In genomic region chr11:46719048-46719542, GRCh38 we compare ENCODE assay signal across 15 cellular contexts. TPM values are rescaled to one million over a fixed set of nuclear protein-coding genes. Genes with fewer than 3 reads are reported as not detected.
DNase-seq lines count a peak whose midpoint lies in the region; ATAC-seq and TF ChIP-seq lines count a peak whose summit lies in the region.
"Had no signal": no experiment of that assay in that cellular context is flagged by ENCODE, and none has a peak within 500 bp of the region (broad histone marks: within the 10 kb centered on the region; RNA-seq: fewer than 3 reads in every experiment).

Gene F2 (plus strand): TSS chr11:46719213. CDS start chr11:46719236, 23 bp downstream.

- peak within 1 kb of the TSS; percentile 81 for H4K8ac ChIP-seq in mesenchymal stem cell (ENCODE audit: low read length)

- peak within 1 kb of the TSS; percentile 42 for H2BK120ac ChIP-seq in mesenchymal stem cell (ENCODE audit: low read depth, low read length)

- H3K4me3 ChIP-seq in mesenchymal stem cell (ENCODE audit: insufficient read depth in 1 of 2, low read depth in 1 of 2, low read length in 2 of 2) (no peak within 1 kb of the TSS), upper lobe of right lung (no peak within 1 kb of the TSS), esophagus squamous epithelium (no peak within 1 kb of the TSS), thyroid gland (replicated peaks in 1 of 3) (no peak within 1 kb of the TSS)

- peak within 1 kb of the TSS; percentile 65 for H2AFZ ChIP-seq in mesenchymal stem cell (ENCODE audit: low read depth, low read length)

- H3K9me3 Mint-ChIP-seq in stimulated activated naive CD8-positive, alpha-beta T cell treated with anti-CD3 and anti-CD28 coated beads, Interleukin-15, amount 100 ng/mL, for 72 hours, result no peaks in the 10 kb centered on the region
- no peaks in the 10 kb centered on the region for H3K9me3 Mint-ChIP-seq in WTC11

- H3K18ac ChIP-seq in mesenchymal stem cell (ENCODE audit: low read depth in 1 of 2, low read length in 2 of 2), result no peak within 1 kb of the TSS

- H2BK12ac ChIP-seq in mesenchymal stem cell (ENCODE audit: low read length in 2 of 2), result peak within 1 kb of the TSS in 1 of 2 experiments; percentile 37

- no peaks in the 10 kb centered on the region for H3K36me3 Mint-ChIP-seq in WTC11

- H3K27ac ChIP-seq in mesenchymal stem cell (ENCODE audit: low read length, poor library complexity, severe bottlenecking) (no peak within 1 kb of the TSS), upper lobe of right lung (no peak within 1 kb of the TSS), esophagus squamous epithelium (no peak within 1 kb of the TSS), thyroid gland (no peak within 1 kb of the TSS)

- peaks cover 10% of the 10 kb centered on the region for H3K4me1 Mint-ChIP-seq in stimulated activated naive CD8-positive, alpha-beta T cell treated with anti-CD3 and anti-CD28 coated beads, Interleukin-15, amount 100 ng/mL, for 72 hours
- peaks cover 6% of the 10 kb centered on the region for H3K4me1 Mint-ChIP-seq in WTC11

- H3K9me3 ChIP-seq in mesenchymal stem cell (ENCODE audit: control insufficient read depth, low read length), result no peaks in the 10 kb centered on the region
- H3K9me3 ChIP-seq in upper lobe of right lung, result no peaks in the 10 kb centered on the region
- H3K9me3 ChIP-seq in esophagus squamous epithelium, result no peaks in the 10 kb centered on the region
- H3K9me3 ChIP-seq in thyroid gland, result no peaks in the 10 kb centered on the region

- TF ChIP-seq POLR2A in esophagus squamous epithelium (IDR thresholded peaks at IDR 0.05) (no peak), thyroid gland (IDR thresholded peaks at IDR 0.05) (no peak)

- H3K27me3 ChIP-seq in mesenchymal stem cell (ENCODE audit: control insufficient read depth in 1 of 2, insufficient read depth in 1 of 2, low read length in 2 of 2) (no peaks in the 10 kb centered on the region), upper lobe of right lung (no peaks in the 10 kb centered on the region), esophagus squamous epithelium (no peaks in the 10 kb centered on the region), thyroid gland (no peaks in the 10 kb centered on the region)

- no peak for TF ChIP-seq CTCF in WTC11 (IDR thresholded peaks at IDR 0.05)
- TF ChIP-seq CTCF in upper lobe of right lung (IDR thresholded peaks at IDR 0.05), result no peak
- no peak for TF ChIP-seq CTCF in esophagus squamous epithelium (IDR thresholded peaks at IDR 0.05)
- TF ChIP-seq CTCF in thyroid gland (IDR thresholded peaks at IDR 0.05), result no peak

- peak within 1 kb of the TSS in 1 of 2 experiments; percentile 0 for H3K4ac ChIP-seq in mesenchymal stem cell (ENCODE audit: low read depth in 1 of 2, low read length in 2 of 2)

- POLR2A ChIA-PET in WTC11 (lab: Charles Lee), result interaction anchor here (0.9 kb wide), 1 partner anchor 18 kb away, joined by 3 read pairs; the partner anchor contains the start of gene ZNF408

- H3K23ac ChIP-seq in mesenchymal stem cell (ENCODE audit: low read length in 2 of 2), result no peak within 1 kb of the TSS

- H2BK15ac ChIP-seq in mesenchymal stem cell (ENCODE audit: low read depth, poor library complexity, severe bottlenecking), result no peak within 1 kb of the TSS

- H3K36me3 ChIP-seq in mesenchymal stem cell (ENCODE audit: control insufficient read depth in 1 of 2, insufficient read depth in 2 of 2, low read depth in 1 of 2, low read length in 2 of 2) (no peaks in the 10 kb centered on the region), upper lobe of right lung (no peaks in the 10 kb centered on the region), esophagus squamous epithelium (no peaks in the 10 kb centered on the region), thyroid gland (no peaks in the 10 kb centered on the region)

- no peak within 1 kb of the TSS for H2BK5ac ChIP-seq in mesenchymal stem cell (ENCODE audit: low read depth, low read length, poor library complexity, severe bottlenecking)

- H3K27ac Mint-ChIP-seq in stimulated activated naive CD8-positive, alpha-beta T cell treated with anti-CD3 and anti-CD28 coated beads, Interleukin-15, amount 100 ng/mL, for 72 hours, result peak within 1 kb of the TSS; percentile 48 to 57
- no peak within 1 kb of the TSS; the same call in 1 of the 2 replicates for H3K27ac Mint-ChIP-seq in WTC11

- peaks cover 13% of the 10 kb centered on the region for H3K4me1 ChIP-seq in mesenchymal stem cell (ENCODE audit: control insufficient read depth, insufficient read depth, low read depth, low read length)
- no peaks in the 10 kb centered on the region for H3K4me1 ChIP-seq in upper lobe of right lung
- peaks cover 0 to 12% (median 0%) of the 10 kb centered on the region in 3 donors for H3K4me1 ChIP-seq in esophagus squamous epithelium
- H3K4me1 ChIP-seq in thyroid gland, result peaks cover 0 to 9% of the 10 kb centered on the region in 2 donors

- CTCF ChIA-PET in WTC11 (lab: Charles Lee), result no interaction called here

- no peak within 1 kb of the TSS for H3K9ac ChIP-seq in mesenchymal stem cell (ENCODE audit: low read length)

- no peaks in the 10 kb centered on the region for H3K79me1 ChIP-seq in mesenchymal stem cell (replicated peaks; ENCODE audit: low read length, poor library complexity, severe bottlenecking)

- H4K91ac ChIP-seq in mesenchymal stem cell (ENCODE audit: low read length), result peak within 1 kb of the TSS; percentile 44

- no peak within 1 kb of the TSS for H3K4me3 Mint-ChIP-seq in stimulated activated naive CD8-positive, alpha-beta T cell treated with anti-CD3 and anti-CD28 coated beads, Interleukin-15, amount 100 ng/mL, for 72 hours
- H3K4me3 Mint-ChIP-seq in WTC11, result no peak within 1 kb of the TSS

- ATAC-seq in stimulated activated naive CD8-positive, alpha-beta T cell treated with anti-CD3 and anti-CD28 coated beads, Interleukin-15, amount 100 ng/mL, for 72 hours, result no peak
- ATAC-seq in stimulated activated naive CD8-positive, alpha-beta T cell treated with anti-CD3 and anti-CD28 coated beads, Interleukin-15, Interleukin-2, amounts not matched to agents 100 U/mL and 50 U/mL, for 24 hours, result no peak
- ATAC-seq in WTC11 (no peak), upper lobe of right lung (peak; percentile 6)

- peak within 1 kb of the TSS; percentile 18 for H2AK5ac ChIP-seq in mesenchymal stem cell (ENCODE audit: low read length, severe bottlenecking)

- no peak within 1 kb of the TSS for H3K4me2 ChIP-seq in mesenchymal stem cell (ENCODE audit: low read length, poor library complexity, severe bottlenecking)

- no peak within 1 kb of the TSS for H3K14ac ChIP-seq in mesenchymal stem cell (ENCODE audit: low read length in 2 of 2)

- intact Hi-C loops in upper lobe of right lung (cut with DNase I) (no loop called here), esophagus squamous epithelium (cut with DNase I) (no loop called here), thyroid gland (cut with DNase I) (no loop called here)

- WGBS in mesenchymal stem cell, result 78% methylated on average over 7 of the region's 7 CpGs
- WGBS in esophagus squamous epithelium, 2 donors, result 61 to 80% methylated on average over 2 to 3 of the region's 7 CpGs
- WGBS in thyroid gland, 2 donors, result 88 to 90% methylated on average over 3 to 7 of the region's 7 CpGs

- DNase-seq in stimulated activated naive CD8-positive, alpha-beta T cell treated with anti-CD3 and anti-CD28 coated beads, Interleukin-15, amount 100 ng/mL, for 72 hours, result no peak
- no peak for DNase-seq in stimulated activated naive CD8-positive, alpha-beta T cell treated with anti-CD3 and anti-CD28 coated beads, Interleukin-15, Interleukin-2, amounts not matched to agents 100 U/mL and 50 U/mL, for 24 hours
- DNase-seq in WTC11 (ENCODE audit: low spot score), result no peak
- no peak for DNase-seq in mesenchymal stem cell
- DNase-seq in upper lobe of right lung, result no peak
- DNase-seq in esophagus squamous epithelium (lab: John Stamatoyannopoulos, UW), result no peak
- DNase-seq in germinal center (ENCODE audit: low spot score), result no peak
- no peak for DNase-seq in thyroid gland
- DNase-seq: activated CD8-positive, alpha-beta memory T cell treated with anti-CD3 and anti-CD28 coated beads for 24 hours; activated gamma-delta T cell; cortex of kidney; midbrain; NCI-H1694; NCI-H446 had no signal

- no peaks in the 10 kb centered on the region for H3K27me3 Mint-ChIP-seq in stimulated activated naive CD8-positive, alpha-beta T cell treated with anti-CD3 and anti-CD28 coated beads, Interleukin-15, amount 100 ng/mL, for 72 hours
- no peaks in the 10 kb centered on the region for H3K27me3 Mint-ChIP-seq in WTC11 (ENCODE audit: low read depth)

TF ChIP-seq in WTC11, 78 proteins besides CTCF, POLR2A, EP300 and RAD21:
- TF ChIP-seq GABPB1 (CRISPR knock-in tag; IDR thresholded peaks at IDR 0.05) (peak; percentile 90), RELA (CRISPR knock-in tag; IDR thresholded peaks at IDR 0.05; ENCODE audit: borderline replicate concordance) (no peak)

RNA-seq across cellular contexts. Expression of gene F2, which starts in this region (rescaled TPM):
- 0.50 to 0.82 TPM (median 0.73 TPM) in 3 replicates for total RNA-seq in WTC11 (2021)
- polyA plus RNA-seq in mesenchymal stem cell (2013, experiment 1 of 2), result not detected
- not detected for polyA plus RNA-seq in mesenchymal stem cell (2013, experiment 2 of 2)
- total RNA-seq in upper lobe of right lung, result not detected
- total RNA-seq in esophagus squamous epithelium, result under 1 TPM in 1 of 4 donors, not detected in 3; 0.19 TPM
- total RNA-seq in thyroid gland, result not detected
- total RNA-seq: LHCN-M2 had no signal

Comparison
In these comparisons a context has a peak if more than half of its experiments do, and no peak if none do; other contexts are left out.
1. Peak in ATAC-seq in upper lobe of right lung; RNA of the gene not detected or under 1 TPM.